1 cellular context compared by ENCODE assay signal in the genomic region with DNA sequence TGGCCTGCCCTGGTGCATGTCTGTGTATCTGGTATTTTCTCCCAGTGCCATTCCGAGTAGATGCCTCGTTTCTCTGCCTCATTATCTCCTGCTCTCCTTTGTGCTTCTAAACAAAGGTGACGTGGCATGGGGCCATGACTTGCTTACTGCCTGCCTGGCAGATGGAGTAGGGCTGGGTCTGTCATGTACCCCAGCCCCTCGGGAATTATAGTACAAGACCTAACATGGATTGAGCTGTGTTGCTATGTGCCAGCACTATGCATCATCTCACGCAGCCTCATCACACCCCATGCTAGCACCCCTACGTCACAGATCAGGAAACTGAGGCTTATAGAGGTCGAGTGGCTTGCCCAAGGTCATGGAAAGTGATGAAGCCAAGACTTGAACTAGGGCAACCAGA.
TF ChIP-seq lines count a peak whose summit lies in the region.

No MANE protein-coding gene starts in this region.

TF ChIP-seq in GM23338, 12 proteins besides CTCF, POLR2A, EP300 and RAD21 (continued from another document):
- TF ChIP-seq, protein P1, sequence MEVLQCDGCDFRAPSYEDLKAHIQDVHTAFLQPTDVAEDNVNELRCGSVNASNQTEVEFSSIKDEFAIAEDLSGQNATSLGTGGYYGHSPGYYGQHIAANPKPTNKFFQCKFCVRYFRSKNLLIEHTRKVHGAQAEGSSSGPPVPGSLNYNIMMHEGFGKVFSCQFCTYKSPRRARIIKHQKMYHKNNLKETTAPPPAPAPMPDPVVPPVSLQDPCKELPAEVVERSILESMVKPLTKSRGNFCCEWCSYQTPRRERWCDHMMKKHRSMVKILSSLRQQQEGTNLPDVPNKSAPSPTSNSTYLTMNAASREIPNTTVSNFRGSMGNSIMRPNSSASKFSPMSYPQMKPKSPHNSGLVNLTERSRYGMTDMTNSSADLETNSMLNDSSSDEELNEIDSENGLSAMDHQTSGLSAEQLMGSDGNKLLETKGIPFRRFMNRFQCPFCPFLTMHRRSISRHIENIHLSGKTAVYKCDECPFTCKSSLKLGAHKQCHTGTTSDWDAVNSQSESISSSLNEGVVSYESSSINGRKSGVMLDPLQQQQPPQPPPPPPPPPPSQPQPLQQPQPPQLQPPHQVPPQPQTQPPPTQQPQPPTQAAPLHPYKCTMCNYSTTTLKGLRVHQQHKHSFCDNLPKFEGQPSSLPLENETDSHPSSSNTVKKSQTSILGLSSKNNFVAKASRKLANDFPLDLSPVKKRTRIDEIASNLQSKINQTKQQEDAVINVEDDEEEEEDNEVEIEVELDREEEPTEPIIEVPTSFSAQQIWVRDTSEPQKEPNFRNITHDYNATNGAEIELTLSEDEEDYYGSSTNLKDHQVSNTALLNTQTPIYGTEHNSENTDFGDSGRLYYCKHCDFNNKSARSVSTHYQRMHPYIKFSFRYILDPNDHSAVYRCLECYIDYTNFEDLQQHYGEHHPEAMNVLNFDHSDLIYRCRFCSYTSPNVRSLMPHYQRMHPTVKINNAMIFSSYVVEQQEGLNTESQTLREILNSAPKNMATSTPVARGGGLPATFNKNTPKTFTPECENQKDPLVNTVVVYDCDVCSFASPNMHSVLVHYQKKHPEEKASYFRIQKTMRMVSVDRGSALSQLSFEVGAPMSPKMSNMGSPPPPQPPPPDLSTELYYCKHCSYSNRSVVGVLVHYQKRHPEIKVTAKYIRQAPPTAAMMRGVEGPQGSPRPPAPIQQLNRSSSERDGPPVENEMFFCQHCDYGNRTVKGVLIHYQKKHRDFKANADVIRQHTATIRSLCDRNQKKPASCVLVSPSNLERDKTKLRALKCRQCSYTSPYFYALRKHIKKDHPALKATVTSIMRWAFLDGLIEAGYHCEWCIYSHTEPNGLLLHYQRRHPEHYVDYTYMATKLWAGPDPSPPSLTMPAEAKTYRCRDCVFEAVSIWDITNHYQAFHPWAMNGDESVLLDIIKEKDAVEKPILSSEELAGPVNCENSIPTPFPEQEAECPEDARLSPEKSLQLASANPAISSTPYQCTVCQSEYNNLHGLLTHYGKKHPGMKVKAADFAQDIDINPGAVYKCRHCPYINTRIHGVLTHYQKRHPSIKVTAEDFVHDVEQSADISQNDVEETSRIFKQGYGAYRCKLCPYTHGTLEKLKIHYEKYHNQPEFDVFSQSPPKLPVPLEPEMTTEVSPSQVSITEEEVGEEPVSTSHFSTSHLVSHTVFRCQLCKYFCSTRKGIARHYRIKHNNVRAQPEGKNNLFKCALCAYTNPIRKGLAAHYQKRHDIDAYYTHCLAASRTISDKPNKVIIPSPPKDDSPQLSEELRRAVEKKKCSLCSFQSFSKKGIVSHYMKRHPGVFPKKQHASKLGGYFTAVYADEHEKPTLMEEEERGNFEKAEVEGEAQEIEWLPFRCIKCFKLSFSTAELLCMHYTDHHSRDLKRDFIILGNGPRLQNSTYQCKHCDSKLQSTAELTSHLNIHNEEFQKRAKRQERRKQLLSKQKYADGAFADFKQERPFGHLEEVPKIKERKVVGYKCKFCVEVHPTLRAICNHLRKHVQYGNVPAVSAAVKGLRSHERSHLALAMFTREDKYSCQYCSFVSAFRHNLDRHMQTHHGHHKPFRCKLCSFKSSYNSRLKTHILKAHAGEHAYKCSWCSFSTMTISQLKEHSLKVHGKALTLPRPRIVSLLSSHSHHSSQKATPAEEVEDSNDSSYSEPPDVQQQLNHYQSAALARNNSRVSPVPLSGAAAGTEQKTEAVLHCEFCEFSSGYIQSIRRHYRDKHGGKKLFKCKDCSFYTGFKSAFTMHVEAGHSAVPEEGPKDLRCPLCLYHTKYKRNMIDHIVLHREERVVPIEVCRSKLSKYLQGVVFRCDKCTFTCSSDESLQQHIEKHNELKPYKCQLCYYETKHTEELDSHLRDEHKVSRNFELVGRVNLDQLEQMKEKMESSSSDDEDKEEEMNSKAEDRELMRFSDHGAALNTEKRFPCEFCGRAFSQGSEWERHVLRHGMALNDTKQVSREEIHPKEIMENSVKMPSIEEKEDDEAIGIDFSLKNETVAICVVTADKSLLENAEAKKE (CRISPR knock-in tag; IDR thresholded peaks at IDR 0.05) = no peak
- TF ChIP-seq POLR2AphosphoS5 (IDR thresholded peaks at IDR 0.05; ENCODE audit: low read depth) (no peak), ZNF331 (CRISPR knock-in tag; IDR thresholded peaks at IDR 0.05; ENCODE audit: low read depth) (no peak), NANOG (IDR thresholded peaks at IDR 0.05; ENCODE audit: borderline replicate concordance) (no peak), EZH2 (IDR thresholded peaks at IDR 0.05; ENCODE audit: low read depth, unreplicated experiment) (no peak), ZNF114 (CRISPR knock-in tag; IDR thresholded peaks at IDR 0.05) (no peak), STAT1 (IDR thresholded peaks at IDR 0.05; ENCODE audit: unreplicated experiment) (no peak), CREB1 (CRISPR knock-in tag; IDR thresholded peaks at IDR 0.05; ENCODE audit: low read depth) (no peak), EZH2phosphoT487 (IDR thresholded peaks at IDR 0.05; ENCODE audit: unreplicated experiment) (no peak)
- TF ChIP-seq, protein P2, sequence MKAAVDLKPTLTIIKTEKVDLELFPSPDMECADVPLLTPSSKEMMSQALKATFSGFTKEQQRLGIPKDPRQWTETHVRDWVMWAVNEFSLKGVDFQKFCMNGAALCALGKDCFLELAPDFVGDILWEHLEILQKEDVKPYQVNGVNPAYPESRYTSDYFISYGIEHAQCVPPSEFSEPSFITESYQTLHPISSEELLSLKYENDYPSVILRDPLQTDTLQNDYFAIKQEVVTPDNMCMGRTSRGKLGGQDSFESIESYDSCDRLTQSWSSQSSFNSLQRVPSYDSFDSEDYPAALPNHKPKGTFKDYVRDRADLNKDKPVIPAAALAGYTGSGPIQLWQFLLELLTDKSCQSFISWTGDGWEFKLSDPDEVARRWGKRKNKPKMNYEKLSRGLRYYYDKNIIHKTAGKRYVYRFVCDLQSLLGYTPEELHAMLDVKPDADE (IDR thresholded peaks at IDR 0.05) = no peak
